In genomic region chr3:45665101-45665572, GRCh38 we compare ENCODE assay signal across 1 cellular context.
TF ChIP-seq lines count a peak whose summit lies in the region.

No MANE protein-coding gene starts in this region.

TF ChIP-seq in K562, 482 proteins besides CTCF, POLR2A, EP300 and RAD21 (continued from another document):
- TF ChIP-seq ZNF143 (CRISPR knock-in tag; IDR thresholded peaks at IDR 0.05) (no peak), BRD4 (IDR thresholded peaks at IDR 0.05) (no peak), KAT8 (IDR thresholded peaks at IDR 0.05; ENCODE audit: low read depth) (no peak), HDAC8 (tag; IDR thresholded peaks at IDR 0.05) (no peak), ZNF197 (CRISPR knock-in tag; IDR thresholded peaks at IDR 0.05; ENCODE audit: low read depth) (no peak), CBX1 (IDR thresholded peaks at IDR 0.05; ENCODE audit: low read depth) (no peak), ZNF778 (CRISPR knock-in tag; IDR thresholded peaks at IDR 0.05) (no peak), CTCFL (IDR thresholded peaks at IDR 0.05; ENCODE audit: borderline replicate concordance, insufficient read depth, low read depth, low read length, poor library complexity, severe bottlenecking) (peak; percentile 16), ETS2 (tag; IDR thresholded peaks at IDR 0.05; ENCODE audit: borderline replicate concordance, poor library complexity, severe bottlenecking) (no peak), GTF2F1 (IDR thresholded peaks at IDR 0.05; ENCODE audit: low read depth, low read length) (no peak), ZNF57 (CRISPR knock-in tag; IDR thresholded peaks at IDR 0.05) (no peak), UBTF (IDR thresholded peaks at IDR 0.05; ENCODE audit: borderline replicate concordance in 1 of 2, low read depth in 2 of 2, low read length in 2 of 2) (no peak), TOE1 (IDR thresholded peaks at IDR 0.05; ENCODE audit: borderline replicate concordance) (0 out of 2 replicates have a peak, but pooled peaks have one; percentile 24), TOE1 (CRISPR knock-in tag; IDR thresholded peaks at IDR 0.05; ENCODE audit: borderline replicate concordance, low read depth) (no peak), MAX (CRISPR knock-in tag; IDR thresholded peaks at IDR 0.05) (0 out of 2 replicates have a peak, but pooled peaks have one; percentile 36), RCOR1 (IDR thresholded peaks at IDR 0.05; ENCODE audit: borderline replicate concordance in 1 of 2, low read depth in 2 of 2, low read length in 2 of 2) (peak in 1 of 2 experiments; percentile 81; a peak in 2 of 4 replicates), DACH1 (IDR thresholded peaks at IDR 0.05; ENCODE audit: partially characterized antibody) (no peak), SPI1 (IDR thresholded peaks at IDR 0.05; ENCODE audit: borderline replicate concordance, low read depth, low read length) (no peak), CBFA2T2 (conservative IDR thresholded peaks at IDR 0.05) (no peak), HINFP (tag; conservative IDR thresholded peaks at IDR 0.05; ENCODE audit: low read depth) (no peak), CAMTA2 (CRISPR knock-in tag; conservative IDR thresholded peaks at IDR 0.05) (no peak), RBM34 (IDR thresholded peaks at IDR 0.05; ENCODE audit: borderline replicate concordance, insufficient read depth, low read length) (no peak), HLTF (IDR thresholded peaks at IDR 0.05) (0 out of 2 replicates have a peak, but pooled peaks have one; percentile 31), TCF3 (CRISPR knock-in tag; IDR thresholded peaks at IDR 0.05) (0 out of 2 replicates have a peak, but pooled peaks have one; percentile 4), KDM2B (CRISPR knock-in tag; IDR thresholded peaks at IDR 0.05) (no peak), BRD9 (IDR thresholded peaks at IDR 0.05; ENCODE audit: low read depth, partially characterized antibody) (peak; percentile 69), PRMT5 (CRISPR knock-in tag; IDR thresholded peaks at IDR 0.05) (no peak), NCOA1 (IDR thresholded peaks at IDR 0.05; ENCODE audit: low read depth) (no peak), ASH1L (IDR thresholded peaks at IDR 0.05; ENCODE audit: borderline replicate concordance, low read depth, partially characterized antibody) (no peak), ZKSCAN8 (CRISPR knock-in tag; IDR thresholded peaks at IDR 0.05) (no peak), ZBTB12 (CRISPR knock-in tag; IDR thresholded peaks at IDR 0.05) (no peak), CHD1 (IDR thresholded peaks at IDR 0.05; ENCODE audit: low read length) (no peak), RFX1 (IDR thresholded peaks at IDR 0.05) (no peak), PHB (CRISPR knock-in tag; IDR thresholded peaks at IDR 0.05) (no peak), HCFC1 (IDR thresholded peaks at IDR 0.05; ENCODE audit: low read depth, low read length) (no peak), HDGF (IDR thresholded peaks at IDR 0.05) (no peak), PKNOX1 (IDR thresholded peaks at IDR 0.05) (peak; percentile 17; the same call in 1 of the 2 replicates), BMI1 (IDR thresholded peaks at IDR 0.05; ENCODE audit: low read length) (no peak), SP1 (CRISPR knock-in tag; IDR thresholded peaks at IDR 0.05) (no peak), ZNF431 (CRISPR knock-in tag; IDR thresholded peaks at IDR 0.05) (no peak), PURB (CRISPR knock-in tag; IDR thresholded peaks at IDR 0.05; ENCODE audit: low read depth) (no peak), ESRRB (CRISPR knock-in tag; IDR thresholded peaks at IDR 0.05; ENCODE audit: borderline replicate concordance) (no peak), ELF4 (CRISPR knock-in tag; IDR thresholded peaks at IDR 0.05) (no peak), ZNF766 (CRISPR knock-in tag; conservative IDR thresholded peaks at IDR 0.05) (no peak), BACH1 (tag; IDR thresholded peaks at IDR 0.05) (no peak), BRCA1 (IDR thresholded peaks at IDR 0.05) (no peak), BRCA1 (CRISPR knock-in tag; IDR thresholded peaks at IDR 0.05) (no peak), ZKSCAN3 (CRISPR knock-in tag; IDR thresholded peaks at IDR 0.05) (no peak), BDP1 (IDR thresholded peaks at IDR 0.05; ENCODE audit: insufficient read depth, insufficient read length) (no peak), ADNP (tag; IDR thresholded peaks at IDR 0.05) (no peak), ZNF384 (IDR thresholded peaks at IDR 0.05; ENCODE audit: low read depth, low read length) (no peak)
- TF ChIP-seq, protein P1, sequence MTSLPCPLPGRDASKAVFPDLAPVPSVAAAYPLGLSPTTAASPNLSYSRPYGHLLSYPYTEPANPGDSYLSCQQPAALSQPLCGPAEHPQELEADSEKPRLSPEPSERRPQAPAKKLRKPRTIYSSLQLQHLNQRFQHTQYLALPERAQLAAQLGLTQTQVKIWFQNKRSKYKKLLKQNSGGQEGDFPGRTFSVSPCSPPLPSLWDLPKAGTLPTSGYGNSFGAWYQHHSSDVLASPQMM (CRISPR knock-in tag; IDR thresholded peaks at IDR 0.05): no peak
- TF ChIP-seq, protein P2, sequence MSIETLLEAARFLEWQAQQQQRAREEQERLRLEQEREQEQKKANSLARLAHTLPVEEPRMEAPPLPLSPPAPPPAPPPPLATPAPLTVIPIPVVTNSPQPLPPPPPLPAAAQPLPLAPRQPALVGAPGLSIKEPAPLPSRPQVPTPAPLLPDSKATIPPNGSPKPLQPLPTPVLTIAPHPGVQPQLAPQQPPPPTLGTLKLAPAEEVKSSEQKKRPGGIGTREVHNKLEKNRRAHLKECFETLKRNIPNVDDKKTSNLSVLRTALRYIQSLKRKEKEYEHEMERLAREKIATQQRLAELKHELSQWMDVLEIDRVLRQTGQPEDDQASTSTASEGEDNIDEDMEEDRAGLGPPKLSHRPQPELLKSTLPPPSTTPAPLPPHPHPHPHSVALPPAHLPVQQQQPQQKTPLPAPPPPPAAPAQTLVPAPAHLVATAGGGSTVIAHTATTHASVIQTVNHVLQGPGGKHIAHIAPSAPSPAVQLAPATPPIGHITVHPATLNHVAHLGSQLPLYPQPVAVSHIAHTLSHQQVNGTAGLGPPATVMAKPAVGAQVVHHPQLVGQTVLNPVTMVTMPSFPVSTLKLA (conservative IDR thresholded peaks at IDR 0.05): 0 out of 4 replicates have a peak, but pooled peaks of 1 of the 2 experiments have one; percentile 19
- TF ChIP-seq, protein P3, sequence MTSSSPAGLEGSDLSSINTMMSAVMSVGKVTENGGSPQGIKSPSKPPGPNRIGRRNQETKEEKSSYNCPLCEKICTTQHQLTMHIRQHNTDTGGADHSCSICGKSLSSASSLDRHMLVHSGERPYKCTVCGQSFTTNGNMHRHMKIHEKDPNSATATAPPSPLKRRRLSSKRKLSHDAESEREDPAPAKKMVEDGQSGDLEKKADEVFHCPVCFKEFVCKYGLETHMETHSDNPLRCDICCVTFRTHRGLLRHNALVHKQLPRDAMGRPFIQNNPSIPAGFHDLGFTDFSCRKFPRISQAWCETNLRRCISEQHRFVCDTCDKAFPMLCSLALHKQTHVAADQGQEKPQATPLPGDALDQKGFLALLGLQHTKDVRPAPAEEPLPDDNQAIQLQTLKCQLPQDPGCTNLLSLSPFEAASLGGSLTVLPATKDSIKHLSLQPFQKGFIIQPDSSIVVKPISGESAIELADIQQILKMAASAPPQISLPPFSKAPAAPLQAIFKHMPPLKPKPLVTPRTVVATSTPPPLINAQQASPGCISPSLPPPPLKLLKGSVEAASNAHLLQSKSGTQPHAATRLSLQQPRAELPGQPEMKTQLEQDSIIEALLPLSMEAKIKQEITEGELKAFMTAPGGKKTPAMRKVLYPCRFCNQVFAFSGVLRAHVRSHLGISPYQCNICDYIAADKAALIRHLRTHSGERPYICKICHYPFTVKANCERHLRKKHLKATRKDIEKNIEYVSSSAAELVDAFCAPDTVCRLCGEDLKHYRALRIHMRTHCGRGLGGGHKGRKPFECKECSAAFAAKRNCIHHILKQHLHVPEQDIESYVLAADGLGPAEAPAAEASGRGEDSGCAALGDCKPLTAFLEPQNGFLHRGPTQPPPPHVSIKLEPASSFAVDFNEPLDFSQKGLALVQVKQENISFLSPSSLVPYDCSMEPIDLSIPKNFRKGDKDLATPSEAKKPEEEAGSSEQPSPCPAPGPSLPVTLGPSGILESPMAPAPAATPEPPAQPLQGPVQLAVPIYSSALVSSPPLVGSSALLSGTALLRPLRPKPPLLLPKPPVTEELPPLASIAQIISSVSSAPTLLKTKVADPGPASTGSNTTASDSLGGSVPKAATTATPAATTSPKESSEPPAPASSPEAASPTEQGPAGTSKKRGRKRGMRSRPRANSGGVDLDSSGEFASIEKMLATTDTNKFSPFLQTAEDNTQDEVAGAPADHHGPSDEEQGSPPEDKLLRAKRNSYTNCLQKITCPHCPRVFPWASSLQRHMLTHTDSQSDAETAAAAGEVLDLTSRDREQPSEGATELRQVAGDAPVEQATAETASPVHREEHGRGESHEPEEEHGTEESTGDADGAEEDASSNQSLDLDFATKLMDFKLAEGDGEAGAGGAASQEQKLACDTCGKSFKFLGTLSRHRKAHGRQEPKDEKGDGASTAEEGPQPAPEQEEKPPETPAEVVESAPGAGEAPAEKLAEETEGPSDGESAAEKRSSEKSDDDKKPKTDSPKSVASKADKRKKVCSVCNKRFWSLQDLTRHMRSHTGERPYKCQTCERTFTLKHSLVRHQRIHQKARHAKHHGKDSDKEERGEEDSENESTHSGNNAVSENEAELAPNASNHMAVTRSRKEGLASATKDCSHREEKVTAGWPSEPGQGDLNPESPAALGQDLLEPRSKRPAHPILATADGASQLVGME (CRISPR knock-in tag; IDR thresholded peaks at IDR 0.05): no peak
